In the genomic region with DNA sequence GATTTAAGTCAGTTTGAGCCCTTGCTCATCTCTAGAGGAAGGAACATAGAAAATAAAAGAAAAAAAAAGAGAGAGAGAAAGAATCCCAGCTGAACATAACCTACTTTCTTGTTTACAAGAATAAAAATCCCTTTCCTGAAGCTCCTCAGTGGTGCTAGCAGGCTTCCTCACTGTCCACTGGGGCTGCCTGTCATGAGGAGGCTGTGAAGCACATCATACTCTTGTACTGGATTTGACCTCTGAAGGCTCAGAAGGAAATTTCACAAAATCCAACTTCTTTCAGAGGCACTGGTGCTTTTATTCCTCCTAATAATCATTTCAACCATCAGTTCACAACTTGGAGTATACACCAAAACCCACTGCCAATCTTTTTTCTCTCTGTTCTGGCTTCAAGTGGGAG, we compare ENCODE assay signal across 18 cellular contexts.
"Had no signal": no experiment of that assay in that cellular context is flagged by ENCODE, and none has a peak within 500 bp of the region (broad histone marks: within the 10 kb centered on the region; RNA-seq: fewer than 3 reads in every experiment).

No MANE protein-coding gene starts in this region.

- H3K27ac ChIP-seq: ovary, tibial nerve had no signal

- ATAC-seq: activated naive CD8-positive, alpha-beta T cell treated with anti-CD3 and anti-CD28 coated beads, Interleukin-2, amount 50 U/mL, for 24 hours; activated T-helper 17 cell treated with anti-CD3 and anti-CD28 coated beads, Interleukin-2, amount 50 U/mL, for 72 hours; effector memory CD8-positive, alpha-beta T cell had no signal

- H3K27me3 Mint-ChIP-seq: activated naive CD8-positive, alpha-beta T cell treated with anti-CD3 and anti-CD28 coated beads, Interleukin-2, amount 50 U/mL, for 24 hours; activated T-helper 17 cell treated with anti-CD3 and anti-CD28 coated beads, Interleukin-2, amount 50 U/mL, for 72 hours had no signal

- H3K27me3 ChIP-seq: ovary, tibial nerve had no signal

- H3K4me1 Mint-ChIP-seq: activated naive CD8-positive, alpha-beta T cell treated with anti-CD3 and anti-CD28 coated beads, Interleukin-2, amount 50 U/mL, for 24 hours; activated T-helper 17 cell treated with anti-CD3 and anti-CD28 coated beads, Interleukin-2, amount 50 U/mL, for 72 hours; neural crest cell had no signal

- H3K36me3 ChIP-seq: ovary, tibial nerve had no signal

- H3K4me3 ChIP-seq: lung, ovary, tibial nerve had no signal

- DNase-seq: activated CD4-positive, alpha-beta T cell treated with anti-CD3 and anti-CD28 coated beads, Interleukin-2, amount 50 U/mL, for 4 hours; activated CD4-positive, CD25-positive, alpha-beta regulatory T cell treated with anti-CD3 and anti-CD28 coated beads, Interleukin-2, amount 50 U/mL, for 72 hours; activated naive CD4-positive, alpha-beta T cell treated with anti-CD3 and anti-CD28 coated beads for 36 hours; activated naive CD8-positive, alpha-beta T cell treated with anti-CD3 and anti-CD28 coated beads, Interleukin-2, amount 50 U/mL, for 24 hours; activated T-cell treated with anti-CD3 and anti-CD28 coated beads for 4 hours; central memory CD4-positive, alpha-beta T cell; effector memory CD8-positive, alpha-beta T cell; midbrain; ovary; stimulated activated CD4-positive, alpha-beta T cell treated with anti-CD3 and anti-CD28 coated beads, Interleukin-15, amount 100 ng/mL, for 24 hours; stimulated activated CD4-positive, alpha-beta T cell treated with anti-CD3 and anti-CD28 coated beads, Interleukin-4, amount 100 ng/mL, for 1 hour; stimulated activated naive CD4-positive, alpha-beta T cell; T-helper 1 cell; T1000 had no signal

- H3K4me3 Mint-ChIP-seq: activated naive CD4-positive, alpha-beta T cell treated with anti-CD3 and anti-CD28 coated beads for 36 hours; activated naive CD8-positive, alpha-beta T cell treated with anti-CD3 and anti-CD28 coated beads, Interleukin-2, amount 50 U/mL, for 24 hours; activated T-helper 17 cell treated with anti-CD3 and anti-CD28 coated beads, Interleukin-2, amount 50 U/mL, for 72 hours; effector memory CD8-positive, alpha-beta T cell; neural crest cell had no signal

- H3K9me3 Mint-ChIP-seq: activated naive CD4-positive, alpha-beta T cell treated with anti-CD3 and anti-CD28 coated beads for 36 hours; activated naive CD8-positive, alpha-beta T cell treated with anti-CD3 and anti-CD28 coated beads, Interleukin-2, amount 50 U/mL, for 24 hours; activated T-helper 17 cell treated with anti-CD3 and anti-CD28 coated beads, Interleukin-2, amount 50 U/mL, for 72 hours; effector memory CD8-positive, alpha-beta T cell had no signal

- H3K27ac Mint-ChIP-seq: activated naive CD4-positive, alpha-beta T cell treated with anti-CD3 and anti-CD28 coated beads for 36 hours; activated naive CD8-positive, alpha-beta T cell treated with anti-CD3 and anti-CD28 coated beads, Interleukin-2, amount 50 U/mL, for 24 hours; activated T-helper 17 cell treated with anti-CD3 and anti-CD28 coated beads, Interleukin-2, amount 50 U/mL, for 72 hours; effector memory CD8-positive, alpha-beta T cell had no signal
